In the genomic region with DNA sequence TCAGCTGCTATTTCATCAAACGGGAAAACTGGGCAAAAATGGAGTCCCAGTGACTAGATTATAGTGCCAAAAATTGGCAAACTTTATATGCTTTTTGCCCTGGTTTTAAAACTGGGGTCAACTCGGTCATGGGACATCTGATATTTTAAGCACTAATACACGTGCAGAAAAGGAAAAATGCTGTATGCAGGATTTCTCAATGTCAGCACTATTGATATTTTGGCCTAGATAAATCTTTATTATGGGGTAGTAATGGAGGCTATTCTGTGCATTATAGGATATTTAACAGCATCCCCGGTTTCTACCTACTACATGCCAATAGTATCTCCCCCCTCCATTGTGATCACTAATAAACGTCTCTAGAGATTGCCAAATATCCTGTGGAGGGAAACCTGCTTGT, we compare ENCODE assay signal across 2 cellular contexts.
A peak's percentile ranks its signal among the peaks of the same experiment; 100 is the strongest.
TF ChIP-seq lines count a peak whose summit lies in the region.

No MANE protein-coding gene starts in this region.

TF ChIP-seq in HepG2, 621 proteins besides CTCF, POLR2A, EP300 and RAD21:
- TF ChIP-seq ZNF674 (CRISPR knock-in tag; IDR thresholded peaks at IDR 0.05; ENCODE audit: low read depth) = no peak
- TF ChIP-seq ZNF354B (CRISPR knock-in tag; IDR thresholded peaks at IDR 0.05) = no peak
- no peak for TF ChIP-seq ZNF780A (CRISPR knock-in tag; IDR thresholded peaks at IDR 0.05)
- peak; percentile 58; the same call in 1 of the 2 replicates for TF ChIP-seq MAFF (IDR thresholded peaks at IDR 0.05; ENCODE audit: low read depth, low read length)
- TF ChIP-seq HDAC2 (CRISPR knock-in tag; IDR thresholded peaks at IDR 0.05) = no peak
- no peak for TF ChIP-seq MATR3 (CRISPR knock-in tag; IDR thresholded peaks at IDR 0.05)
- TF ChIP-seq MAFK (conservative IDR thresholded peaks at IDR 0.05 in 1 of 2, IDR thresholded peaks at IDR 0.05 in 1 of 2; ENCODE audit: low read length in 2 of 2) = peak in 1 of 2 experiments; percentile 70; a peak in 2 of 4 replicates
- TF ChIP-seq, protein P1, sequence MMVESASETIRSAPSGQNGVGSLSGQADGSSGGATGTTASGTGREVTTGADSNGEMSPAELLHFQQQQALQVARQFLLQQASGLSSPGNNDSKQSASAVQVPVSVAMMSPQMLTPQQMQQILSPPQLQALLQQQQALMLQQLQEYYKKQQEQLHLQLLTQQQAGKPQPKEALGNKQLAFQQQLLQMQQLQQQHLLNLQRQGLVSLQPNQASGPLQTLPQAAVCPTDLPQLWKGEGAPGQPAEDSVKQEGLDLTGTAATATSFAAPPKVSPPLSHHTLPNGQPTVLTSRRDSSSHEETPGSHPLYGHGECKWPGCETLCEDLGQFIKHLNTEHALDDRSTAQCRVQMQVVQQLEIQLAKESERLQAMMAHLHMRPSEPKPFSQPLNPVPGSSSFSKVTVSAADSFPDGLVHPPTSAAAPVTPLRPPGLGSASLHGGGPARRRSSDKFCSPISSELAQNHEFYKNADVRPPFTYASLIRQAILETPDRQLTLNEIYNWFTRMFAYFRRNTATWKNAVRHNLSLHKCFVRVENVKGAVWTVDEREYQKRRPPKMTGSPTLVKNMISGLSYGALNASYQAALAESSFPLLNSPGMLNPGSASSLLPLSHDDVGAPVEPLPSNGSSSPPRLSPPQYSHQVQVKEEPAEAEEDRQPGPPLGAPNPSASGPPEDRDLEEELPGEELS (CRISPR knock-in tag; IDR thresholded peaks at IDR 0.05) = no peak
- TF ChIP-seq, protein P2, sequence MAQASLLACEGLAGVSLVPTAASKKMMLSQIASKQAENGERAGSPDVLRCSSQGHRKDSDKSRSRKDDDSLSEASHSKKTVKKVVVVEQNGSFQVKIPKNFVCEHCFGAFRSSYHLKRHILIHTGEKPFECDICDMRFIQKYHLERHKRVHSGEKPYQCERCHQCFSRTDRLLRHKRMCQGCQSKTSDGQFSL (CRISPR knock-in tag; IDR thresholded peaks at IDR 0.05) = no peak
- TF ChIP-seq ZNF710 (CRISPR knock-in tag; IDR thresholded peaks at IDR 0.05; ENCODE audit: borderline replicate concordance) = no peak

TF ChIP-seq in IMR-90, 13 proteins besides CTCF, POLR2A, EP300 and RAD21:
- TF ChIP-seq CEBPB (IDR thresholded peaks at IDR 0.05; ENCODE audit: low read depth, low read length) = no peak
- peak; percentile 43; the same call in 1 of the 2 replicates for TF ChIP-seq MAFK (IDR thresholded peaks at IDR 0.05; ENCODE audit: low read depth, low read length)
